ENCODE assay signal across 1 cellular context in genomic region chr7:55056068-55056467, GRCh38.
TF ChIP-seq lines count a peak whose summit lies in the region.

No MANE protein-coding gene starts in this region.

TF ChIP-seq in liver, 16 proteins besides CTCF, POLR2A, EP300 and RAD21:
- TF ChIP-seq ZBTB33 (IDR thresholded peaks at IDR 0.05): no peak
- no peak for TF ChIP-seq RXRA (IDR thresholded peaks at IDR 0.05)
